ENCODE assay signal across 12 cellular contexts in the genomic region with DNA sequence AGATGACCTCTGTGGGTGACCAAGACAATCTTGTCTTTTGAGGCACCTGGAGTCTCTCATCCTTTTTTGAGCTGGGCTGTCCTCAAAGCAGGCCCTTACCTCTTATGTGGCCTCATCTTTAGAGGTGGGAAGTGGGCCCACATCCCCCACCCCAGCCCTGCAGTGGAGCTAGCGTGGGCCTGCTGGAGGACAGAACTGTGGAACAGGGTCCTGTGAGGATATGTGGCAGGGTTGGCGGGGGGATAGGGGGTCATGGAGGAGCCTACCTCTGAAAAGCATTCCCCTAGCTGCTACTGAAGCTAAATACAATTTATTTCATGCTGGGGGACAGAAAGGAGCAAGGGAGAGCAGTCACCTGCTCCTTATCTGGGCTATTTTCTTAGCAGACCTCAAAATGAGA. TPM values are rescaled to one million over a fixed set of nuclear protein-coding genes. Genes with fewer than 3 reads are reported as not detected.
DNase-seq lines count a peak whose midpoint lies in the region; ATAC-seq and TF ChIP-seq lines count a peak whose summit lies in the region.
"Had no signal": no experiment of that assay in that cellular context is flagged by ENCODE, and none has a peak within 500 bp of the region (broad histone marks: within the 10 kb centered on the region; RNA-seq: fewer than 3 reads in every experiment).

No MANE protein-coding gene starts in this region.

- no peaks in the 10 kb centered on the region for H3K9me3 ChIP-seq in body of pancreas

- H3K4me1 Mint-ChIP-seq in nephron: peaks cover 44% of the 10 kb centered on the region

- peaks cover 32% of the 10 kb centered on the region for H3K36me3 Mint-ChIP-seq in nephron (ENCODE audit: low read depth)
- H3K36me3 Mint-ChIP-seq: activated naive CD4-positive, alpha-beta T cell treated with anti-CD3 and anti-CD28 coated beads, Interleukin-2, amount 50 U/mL, for 72 hours had no signal

- peak overlapping the region; percentile 71 to 89 (median 71) for H3K27ac Mint-ChIP-seq in nephron

- peaks cover 16% of the 10 kb centered on the region for H3K4me1 ChIP-seq in body of pancreas

- TF ChIP-seq POLR2A in body of pancreas (IDR thresholded peaks at IDR 0.05): no peak

- TF ChIP-seq CTCF in 22Rv1 (IDR thresholded peaks at IDR 0.05) (no peak), body of pancreas (IDR thresholded peaks at IDR 0.05) (no peak), nephron (IDR thresholded peaks at IDR 0.05; ENCODE audit: unreplicated experiment in 3 of 3) (no peak)

- no peak overlapping the region for H3K4me3 ChIP-seq in body of pancreas

- no peak overlapping the region for H3K4me3 Mint-ChIP-seq in nephron

- H3K27me3 Mint-ChIP-seq in nephron (ENCODE audit: low read depth): no peaks in the 10 kb centered on the region

- ATAC-seq in body of pancreas: no peak
- no peak for ATAC-seq in HG02678 (IDR thresholded peaks at IDR 0.05; ENCODE audit: unreplicated experiment)

- H3K36me3 ChIP-seq in body of pancreas (replicated peaks in 1 of 2; ENCODE audit: insufficient read depth in 1 of 2, low read depth in 2 of 2): peaks cover 12 to 13% of the 10 kb centered on the region in 2 donors

- no peaks in the 10 kb centered on the region for H3K27me3 ChIP-seq in body of pancreas

- DNase-seq in body of pancreas: no peak
- DNase-seq in LoVo (ENCODE audit: low spot score): no peak
- no peak for DNase-seq in DMS79 (lab: John Stamatoyannopoulos, UW)
- DNase-seq: activated CD8-positive, alpha-beta memory T cell treated with anti-CD3 and anti-CD28 coated beads, Interleukin-2, amount 50 U/mL, for 4 hours; KG1; NCI-H446 treated with DMSO at 0.1 percent for 48 hours; SW 1271 had no signal

- no peaks in the 10 kb centered on the region for H3K9me3 Mint-ChIP-seq in nephron
- H3K9me3 Mint-ChIP-seq: activated naive CD4-positive, alpha-beta T cell treated with anti-CD3 and anti-CD28 coated beads, Interleukin-2, amount 50 U/mL, for 72 hours had no signal

- intact Hi-C loops in body of pancreas (cut with DNase I): no loop called here

- 89 to 90% methylated on average over 2 of the region's 2 CpGs for WGBS in body of pancreas, 2 donors

- H3K27ac ChIP-seq in 22Rv1: 0 out of 2 replicates have a peak overlapping the region, but pooled peaks have one; percentile 20
- H3K27ac ChIP-seq in body of pancreas: peak overlapping the region in 3 of 4 donors; percentile 40 to 48 (median 46)

RNA-seq across cellular contexts. Expression of gene GPD1, which starts 0.5 kb away (rescaled TPM):
- 100 to 1,000 TPM in 1 of 2 donors, 1 to 10 TPM in 1; 7.0 to 232 TPM for total RNA-seq in body of pancreas
- total RNA-seq: H4 had no signal

RNA-seq across cellular contexts. Expression of gene COX14, which starts 8.7 kb away (rescaled TPM):
- 10 to 100 TPM; 14.5 to 47.8 TPM for total RNA-seq in body of pancreas

RNA-seq across cellular contexts. Expression of gene SMARCD1, which starts 18.2 kb away (rescaled TPM):
- total RNA-seq in body of pancreas: 10 to 100 TPM; 34.2 to 52.7 TPM

RNA-seq across cellular contexts. Expression of gene ASIC1, which starts 46.0 kb away (rescaled TPM):
- under 1 TPM; 0.52 to 0.99 TPM for total RNA-seq in body of pancreas
